Comparison of ENCODE assay signal across 8 cellular contexts in genomic region chr6:149717255-149717587, GRCh38. TPM values are rescaled to one million over a fixed set of nuclear protein-coding genes. Genes with fewer than 3 reads are reported as not detected.
DNase-seq lines count a peak whose midpoint lies in the region; ATAC-seq, FAIRE-seq and TF ChIP-seq lines count a peak whose summit lies in the region.

No MANE protein-coding gene starts in this region.

- ATAC-seq in pancreas (peak in 2 of 4 donors; percentile 2 to 7), GM21576 (IDR thresholded peaks at IDR 0.05; ENCODE audit: unreplicated experiment) (no peak)

- H3K9me3 ChIP-seq in pancreas = no peaks in the 10 kb centered on the region

- peaks cover 7 to 20% (median 13%) of the 10 kb centered on the region in 3 donors for H3K4me1 ChIP-seq in pancreas

- TF ChIP-seq CTCF in GM06990 (IDR thresholded peaks at IDR 0.05; ENCODE audit: insufficient read depth, low read length, poor library complexity, severe bottlenecking) = no peak
- no peak for TF ChIP-seq CTCF in NB4 (IDR thresholded peaks at IDR 0.05; ENCODE audit: low read depth, low read length)
- no peak for TF ChIP-seq CTCF in endothelial cell (IDR thresholded peaks at IDR 0.05; ENCODE audit: unreplicated experiment)
- no peak for TF ChIP-seq CTCF in pancreas (IDR thresholded peaks at IDR 0.05)

- H3K9me3 Mint-ChIP-seq in endothelial cell (ENCODE audit: unreplicated experiment) = no peaks in the 10 kb centered on the region

- peaks cover 20% of the 10 kb centered on the region for H3K4me1 Mint-ChIP-seq in endothelial cell (ENCODE audit: unreplicated experiment)

- peak overlapping the region; percentile 93 for H3K27ac Mint-ChIP-seq in endothelial cell (ENCODE audit: unreplicated experiment)

- peak overlapping the region; percentile 96 to 100 (median 99) for H3K27ac ChIP-seq in pancreas

- DNase-seq in GM06990 (ENCODE audit: extremely low read depth, insufficient read length) (no peak), NB4 (ENCODE audit: low read depth) (no peak), endothelial cell (ENCODE audit: low spot score) (no peak), pancreas (no peak), DMS153 (lab: John Stamatoyannopoulos, UW) (no peak), NCI-H446 treated with DMSO at 0.1 percent for 48 hours (lab: John Stamatoyannopoulos, UW) (no peak), NCI-H1105 treated with DMSO at 0.1 percent for 48 hours (lab: John Stamatoyannopoulos, UW) (no peak)

- TF ChIP-seq POLR2A in NB4 (IDR thresholded peaks at IDR 0.05; ENCODE audit: extremely low read depth, insufficient read length) = no peak

- intact Hi-C loops in pancreas (cut with DNase I) = no loop called here

- H3K4me3 ChIP-seq in GM06990 (replicated peaks; ENCODE audit: low read depth, low read length) = peak overlapping the region; percentile 96
- H3K4me3 ChIP-seq in NB4 (ENCODE audit: low read depth, low read length) = peak overlapping the region; percentile 77
- H3K4me3 ChIP-seq in pancreas = peak overlapping the region; percentile 82 to 96 (median 92)

- H3K4me3 Mint-ChIP-seq in endothelial cell (ENCODE audit: unreplicated experiment) = peak overlapping the region; percentile 97

- WGBS in pancreas, 2 donors = 0 to 1% methylated on average over 9 of the region's 9 CpGs

- H3K27me3 ChIP-seq in GM06990 (replicated peaks; ENCODE audit: control insufficient read depth, insufficient read depth, low read length) = no peaks in the 10 kb centered on the region
- H3K27me3 ChIP-seq in pancreas = no peaks in the 10 kb centered on the region

- H3K36me3 ChIP-seq in GM06990 (ENCODE audit: control insufficient read depth, insufficient read depth, low read length) (no peaks in the 10 kb centered on the region), pancreas (no peaks in the 10 kb centered on the region)

- no peak for FAIRE-seq in pancreas (lab: Jason Lieb, UNC)

- peaks cover 8% of the 10 kb centered on the region for H3K27me3 Mint-ChIP-seq in endothelial cell (ENCODE audit: unreplicated experiment)

- H3K36me3 Mint-ChIP-seq in endothelial cell (ENCODE audit: low read depth, unreplicated experiment) = no peaks in the 10 kb centered on the region

RNA-seq across cellular contexts. Expression of gene LATS1, which starts 0.7 kb away (rescaled TPM):
- total RNA-seq in endothelial cell (ENCODE audit: unreplicated experiment) = 25.3 TPM
- 10 to 100 TPM in 3 of 6 donors, 1 to 10 TPM in 3; 8.8 to 17.4 (median 10.4) TPM for total RNA-seq in pancreas
- polyA plus RNA-seq in pancreas = 1 to 10 TPM; 5.2 to 6.1 TPM

RNA-seq across cellular contexts. Expression of gene NUP43, which starts 29.1 kb away (rescaled TPM):
- total RNA-seq in endothelial cell (ENCODE audit: unreplicated experiment) (54.4 TPM), pancreas (10 to 100 TPM; 13.1 to 21.0 (median 16.6) TPM)
- polyA plus RNA-seq in pancreas = 1 to 10 TPM; 7.2 to 7.8 TPM

RNA-seq across cellular contexts. Expression of gene PCMT1, which starts 32.3 kb away (rescaled TPM):
- total RNA-seq in endothelial cell (ENCODE audit: unreplicated experiment) (58.5 TPM), pancreas (10 to 100 TPM; 20.3 to 33.2 (median 26.9) TPM)
- 10 to 100 TPM in 1 of 2 donors, 1 to 10 TPM in 1; 9.7 to 35.6 TPM for polyA plus RNA-seq in pancreas
